Comparison of ENCODE assay signal across 17 cellular contexts in the genomic region with DNA sequence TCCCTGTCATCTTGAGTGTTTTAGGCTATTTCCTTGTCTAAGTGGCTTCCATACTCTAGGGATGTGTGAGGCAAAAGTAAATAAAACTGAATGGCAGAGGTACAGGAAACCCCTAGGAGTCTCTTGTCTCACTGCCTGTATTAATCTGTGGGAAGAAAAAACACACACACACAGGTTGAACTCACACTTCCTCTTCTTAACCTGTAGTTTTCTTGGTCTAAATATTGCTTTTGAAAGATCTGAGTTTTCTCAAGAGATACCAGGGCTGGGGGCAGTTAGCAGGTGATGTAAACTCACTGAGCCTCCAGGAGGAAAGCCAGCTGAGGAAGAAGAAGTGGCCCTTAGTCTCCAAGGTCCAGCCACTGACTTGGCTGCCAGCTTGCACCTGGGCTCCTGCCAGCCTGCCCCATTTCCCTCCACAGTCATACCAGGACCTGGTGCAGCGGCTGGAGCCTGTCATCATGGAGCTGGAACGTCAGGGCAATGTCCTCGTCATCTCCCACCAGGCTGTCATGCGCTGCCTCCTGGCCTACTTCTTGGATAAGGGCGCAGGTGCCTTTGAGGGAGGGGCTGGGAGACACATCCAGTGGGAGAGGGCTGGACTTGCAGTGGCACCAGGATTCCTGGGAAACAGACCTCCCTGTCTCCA. TPM values are rescaled to one million over a fixed set of nuclear protein-coding genes. Genes with fewer than 3 reads are reported as not detected.
DNase-seq lines count a peak whose midpoint lies in the region; ATAC-seq, FAIRE-seq and TF ChIP-seq lines count a peak whose summit lies in the region.
"Had no signal": no experiment of that assay in that cellular context is flagged by ENCODE, and none has a peak within 500 bp of the region (broad histone marks: within the 10 kb centered on the region; RNA-seq: fewer than 3 reads in every experiment).

No MANE protein-coding gene starts in this region.

- DNase-seq in GM12892 (ENCODE audit: insufficient read length) (no peak), activated B cell treated with CpG ODN at 0.5 μM for 24 hours (no peak), naive B cell (no peak), HT-29 (ENCODE audit: low spot score) (no peak), urothelium cell line (ENCODE audit: low spot score) (no peak)
- DNase-seq: activated CD4-positive, alpha-beta T cell treated with anti-CD3 and anti-CD28 coated beads for 48 hours; GOT3; NCI-H1417 treated with DMSO at 0.1 percent for 48 hours; NCI-H345; PC-9; stimulated activated CD4-positive, alpha-beta T cell treated with anti-CD3 and anti-CD28 coated beads, Interleukin-1b, Interleukin-23, amount 100 ng/mL, for 48 hours; transverse colon had no signal

- FAIRE-seq in GM12892 (lab: Jason Lieb, UNC), result peak; percentile 33
- FAIRE-seq in urothelium cell line (lab: Jason Lieb, UNC), result no peak

- TF ChIP-seq CTCF in activated B cell treated with CpG ODN at 0.5 μM for 24 hours (IDR thresholded peaks at IDR 0.05), result no peak

- POLR2A ChIA-PET in activated B cell treated with CpG ODN at 0.5 μM for 24 hours (lab: Charles Lee), result no interaction called here

- peaks cover 61% of the 10 kb centered on the region for H3K36me3 Mint-ChIP-seq in activated B cell treated with CpG ODN at 0.5 μM for 24 hours (ENCODE audit: low read depth)
- H3K36me3 Mint-ChIP-seq in naive B cell, result peaks cover 13 to 15% of the 10 kb centered on the region in 2 donors

- TF ChIP-seq POLR2A in GM12892 (IDR thresholded peaks at IDR 0.05; ENCODE audit: low read depth, low read length), result no peak

- H3K4me3 Mint-ChIP-seq in activated B cell treated with CpG ODN at 0.5 μM for 24 hours (no peak overlapping the region), naive B cell (peak overlapping the region in 5 of 8 donors; percentile 3 to 49 (median 26))
- H3K4me3 Mint-ChIP-seq: activated T-helper 1 cell treated with anti-CD3 and anti-CD28 coated beads, Interleukin-12 subunit alpha, Interleukin-12 subunit beta, Interleukin-2, Interleukin-4 antibody, amounts not matched to agents 30 ng/mL and 10 ng/mL and 1 ng/mL, durations not matched to agents 14 hours and 24 hours and 36 hours had no signal

- CTCF ChIA-PET in activated B cell treated with CpG ODN at 0.5 μM for 24 hours (lab: Charles Lee), result interaction anchor here (0.7 to 2.9 kb wide), 2 partner anchors 15 to 336 kb away, joined by 3 to 9 read pairs; no protein-coding TSS in a partner anchor

- peaks cover 22% of the 10 kb centered on the region for H3K4me1 Mint-ChIP-seq in activated B cell treated with CpG ODN at 0.5 μM for 24 hours
- peaks cover 18 to 31% (median 24%) of the 10 kb centered on the region in 3 donors for H3K4me1 Mint-ChIP-seq in naive B cell

- H3K9me3 Mint-ChIP-seq in activated B cell treated with CpG ODN at 0.5 μM for 24 hours (no peaks in the 10 kb centered on the region), naive B cell (no peaks in the 10 kb centered on the region)
- H3K9me3 Mint-ChIP-seq: activated T-helper 1 cell treated with anti-CD3 and anti-CD28 coated beads, Interleukin-12 subunit alpha, Interleukin-12 subunit beta, Interleukin-2, Interleukin-4 antibody, amounts not matched to agents 30 ng/mL and 10 ng/mL and 1 ng/mL, durations not matched to agents 14 hours and 24 hours and 36 hours had no signal

- ATAC-seq in GM21529 (IDR thresholded peaks at IDR 0.05; ENCODE audit: unreplicated experiment) (peak; percentile 65), activated B cell treated with CpG ODN at 0.5 μM for 24 hours (ENCODE audit: low read depth) (peak; percentile 45), naive B cell (ENCODE audit: low read depth in 2 of 2) (peak; percentile 77 to 81), GM21390 (IDR thresholded peaks at IDR 0.05; ENCODE audit: unreplicated experiment) (no peak)

- no peak overlapping the region for H3K27ac Mint-ChIP-seq in activated B cell treated with CpG ODN at 0.5 μM for 24 hours
- H3K27ac Mint-ChIP-seq in naive B cell, result peak overlapping the region in 5 of 6 donors; percentile 4 to 71 (median 38)
- H3K27ac Mint-ChIP-seq: activated T-helper 1 cell treated with anti-CD3 and anti-CD28 coated beads, Interleukin-12 subunit alpha, Interleukin-12 subunit beta, Interleukin-2, Interleukin-4 antibody, amounts not matched to agents 30 ng/mL and 10 ng/mL and 1 ng/mL, durations not matched to agents 14 hours and 24 hours and 36 hours had no signal

- no peaks in the 10 kb centered on the region for H3K27me3 Mint-ChIP-seq in activated B cell treated with CpG ODN at 0.5 μM for 24 hours
- H3K27me3 Mint-ChIP-seq in naive B cell, result no peaks in the 10 kb centered on the region

- intact Hi-C loops in activated B cell treated with CpG ODN at 0.5 μM for 24 hours (cut with micrococcal nuclease), result no loop called here

RNA-seq across cellular contexts. Expression of gene PFKFB2, which starts 16.9 kb away (rescaled TPM):
- 3.0 TPM for polyA plus RNA-seq in GM12892 (2012; ENCODE audit: missing spikeins)
- total RNA-seq in activated B cell treated with CpG ODN at 0.5 μM for 24 hours, result 7.6 and 10.1 TPM in 2 replicates
- 1 to 10 TPM; 2.5 to 8.2 (median 6.1) TPM for polyA plus RNA-seq in naive B cell (ENCODE audit: low read depth in 6 of 6)
- 11.6 and 13.9 TPM in 2 replicates for total RNA-seq in HT-29 (2014; rRNA removed; shearing (Covaris generic))

RNA-seq across cellular contexts. Expression of gene C4BPB, which starts 18.7 kb away (rescaled TPM):
- 0.53 TPM for polyA plus RNA-seq in GM12892 (2012; ENCODE audit: missing spikeins)
- total RNA-seq in activated B cell treated with CpG ODN at 0.5 μM for 24 hours, result 0.17 and 0.47 TPM in 2 replicates
- under 1 TPM in 1 of 6 donors, not detected in 5; 0.23 TPM for polyA plus RNA-seq in naive B cell (ENCODE audit: low read depth in 6 of 6)
- 8.4 and 13.7 TPM in 2 replicates for total RNA-seq in HT-29 (2014; rRNA removed; shearing (Covaris generic))
- total RNA-seq: epithelial cell of proximal tubule, glomerular endothelial cell had no signal

RNA-seq across cellular contexts. Expression of gene YOD1, which starts 19.0 kb away (rescaled TPM):
- polyA plus RNA-seq in GM12892 (2012; ENCODE audit: missing spikeins), result 4.4 TPM
- 9.1 and 10.8 TPM in 2 replicates for total RNA-seq in activated B cell treated with CpG ODN at 0.5 μM for 24 hours
- 1 to 10 TPM; 1.3 to 3.5 (median 1.8) TPM for polyA plus RNA-seq in naive B cell (ENCODE audit: low read depth in 6 of 6)
- 14.3 and 16.2 TPM in 2 replicates for total RNA-seq in HT-29 (2014; rRNA removed; shearing (Covaris generic))

RNA-seq across cellular contexts. Expression of gene C4BPA, which starts 34.1 kb away (rescaled TPM):
- polyA plus RNA-seq in GM12892 (2012; ENCODE audit: missing spikeins), result not detected
- not detected in 2 replicates for total RNA-seq in activated B cell treated with CpG ODN at 0.5 μM for 24 hours
- polyA plus RNA-seq in naive B cell (ENCODE audit: low read depth in 6 of 6), result not detected
- 0.18 and 1.1 TPM in 2 replicates for total RNA-seq in HT-29 (2014; rRNA removed; shearing (Covaris generic))
- total RNA-seq: activated T-helper 1 cell treated with anti-CD3 and anti-CD28 coated beads, Interleukin-12 subunit alpha, Interleukin-12 subunit beta, Interleukin-2, Interleukin-4 antibody, amounts not matched to agents 30 ng/mL and 10 ng/mL and 1 ng/mL, durations not matched to agents 14 hours and 24 hours and 36 hours; epithelial cell of proximal tubule; glomerular endothelial cell; PC-9 had no signal

RNA-seq across cellular contexts. Expression of gene C1orf116, which starts 37.4 kb away (rescaled TPM):
- polyA plus RNA-seq in GM12892 (2012; ENCODE audit: missing spikeins), result not detected
- total RNA-seq in activated B cell treated with CpG ODN at 0.5 μM for 24 hours, result 0.09 TPM in 1 of 2 replicates, not detected in the other
- polyA plus RNA-seq in naive B cell (ENCODE audit: low read depth in 6 of 6), result 1 to 10 TPM in 1 of 6 donors, under 1 TPM in 3, not detected in 2; 0.08 to 2.3 (median 0.12) TPM
- total RNA-seq in HT-29 (2014; rRNA removed; shearing (Covaris generic)), result 45.7 and 47.1 TPM in 2 replicates
- total RNA-seq: activated T-helper 1 cell treated with anti-CD3 and anti-CD28 coated beads, Interleukin-12 subunit alpha, Interleukin-12 subunit beta, Interleukin-2, Interleukin-4 antibody, amounts not matched to agents 30 ng/mL and 10 ng/mL and 1 ng/mL, durations not matched to agents 14 hours and 24 hours and 36 hours; glomerular endothelial cell had no signal
